1 cellular context compared by ENCODE assay signal in the genomic region with DNA sequence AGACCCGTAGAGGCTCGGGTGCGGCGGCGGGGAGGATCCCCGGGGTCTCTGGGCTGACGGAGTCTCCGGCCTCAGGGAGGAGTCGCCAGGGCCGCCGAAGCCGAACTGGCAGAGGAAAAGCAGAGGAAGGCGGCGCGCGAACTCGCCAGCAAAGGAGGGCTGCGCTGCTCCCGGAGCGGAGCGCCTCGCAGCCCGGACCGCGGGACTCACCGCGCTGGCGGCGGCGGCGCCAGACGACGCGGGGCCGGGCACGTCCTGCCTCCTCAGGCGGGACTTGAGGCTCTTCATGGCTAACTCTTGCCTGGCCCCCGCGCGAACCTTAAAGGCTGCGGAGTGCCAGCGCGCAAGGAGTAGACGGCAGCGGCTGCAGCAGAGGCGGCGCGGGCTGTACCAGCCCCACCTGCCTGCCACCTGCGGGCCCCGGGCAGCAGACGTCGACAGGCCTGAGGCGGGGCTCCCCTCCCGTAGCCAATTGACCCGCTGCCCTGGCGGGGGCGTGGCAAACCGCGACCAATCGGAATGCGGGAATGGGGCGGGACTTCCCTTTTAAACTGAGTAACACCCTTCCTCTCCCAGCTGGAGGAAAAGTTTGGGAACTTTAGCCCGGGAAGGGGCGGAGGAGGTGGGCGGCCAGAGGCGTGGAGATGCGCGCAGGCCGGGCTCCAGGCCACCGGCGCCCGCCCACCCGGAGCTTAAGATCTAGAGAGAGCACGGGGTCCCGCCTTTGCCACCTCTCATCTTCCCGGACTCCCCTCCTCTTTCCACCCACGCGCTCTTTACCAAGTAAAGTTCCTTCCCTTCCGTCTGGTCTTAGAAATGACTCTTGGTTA.
A peak's percentile ranks its signal among the peaks of the same experiment; 100 is the strongest.
TF ChIP-seq lines count a peak whose summit lies in the region.

A gene with protein sequence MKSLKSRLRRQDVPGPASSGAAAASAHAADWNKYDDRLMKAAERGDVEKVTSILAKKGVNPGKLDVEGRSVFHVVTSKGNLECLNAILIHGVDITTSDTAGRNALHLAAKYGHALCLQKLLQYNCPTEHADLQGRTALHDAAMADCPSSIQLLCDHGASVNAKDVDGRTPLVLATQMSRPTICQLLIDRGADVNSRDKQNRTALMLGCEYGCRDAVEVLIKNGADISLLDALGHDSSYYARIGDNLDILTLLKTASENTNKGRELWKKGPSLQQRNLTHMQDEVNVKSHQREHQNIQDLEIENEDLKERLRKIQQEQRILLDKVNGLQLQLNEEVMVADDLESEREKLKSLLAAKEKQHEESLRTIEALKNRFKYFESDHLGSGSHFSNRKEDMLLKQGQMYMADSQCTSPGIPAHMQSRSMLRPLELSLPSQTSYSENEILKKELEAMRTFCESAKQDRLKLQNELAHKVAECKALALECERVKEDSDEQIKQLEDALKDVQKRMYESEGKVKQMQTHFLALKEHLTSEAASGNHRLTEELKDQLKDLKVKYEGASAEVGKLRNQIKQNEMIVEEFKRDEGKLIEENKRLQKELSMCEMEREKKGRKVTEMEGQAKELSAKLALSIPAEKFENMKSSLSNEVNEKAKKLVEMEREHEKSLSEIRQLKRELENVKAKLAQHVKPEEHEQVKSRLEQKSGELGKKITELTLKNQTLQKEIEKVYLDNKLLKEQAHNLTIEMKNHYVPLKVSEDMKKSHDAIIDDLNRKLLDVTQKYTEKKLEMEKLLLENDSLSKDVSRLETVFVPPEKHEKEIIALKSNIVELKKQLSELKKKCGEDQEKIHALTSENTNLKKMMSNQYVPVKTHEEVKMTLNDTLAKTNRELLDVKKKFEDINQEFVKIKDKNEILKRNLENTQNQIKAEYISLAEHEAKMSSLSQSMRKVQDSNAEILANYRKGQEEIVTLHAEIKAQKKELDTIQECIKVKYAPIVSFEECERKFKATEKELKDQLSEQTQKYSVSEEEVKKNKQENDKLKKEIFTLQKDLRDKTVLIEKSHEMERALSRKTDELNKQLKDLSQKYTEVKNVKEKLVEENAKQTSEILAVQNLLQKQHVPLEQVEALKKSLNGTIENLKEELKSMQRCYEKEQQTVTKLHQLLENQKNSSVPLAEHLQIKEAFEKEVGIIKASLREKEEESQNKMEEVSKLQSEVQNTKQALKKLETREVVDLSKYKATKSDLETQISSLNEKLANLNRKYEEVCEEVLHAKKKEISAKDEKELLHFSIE (N-terminal part only) (minus strand): TSS at position 439 of the 830 bp plus-strand sequence. CDS start 151 bp downstream, at position 288.

TF ChIP-seq in GM12878, 131 proteins besides CTCF, POLR2A, EP300 and RAD21:
- TF ChIP-seq SIX5 (IDR thresholded peaks at IDR 0.05; ENCODE audit: low read depth, low read length, severe bottlenecking) (no peak), FOXM1 (IDR thresholded peaks at IDR 0.05; ENCODE audit: low read depth, low read length) (no peak), IKZF1 (conservative IDR thresholded peaks at IDR 0.05) (0 out of 2 replicates have a peak, but pooled peaks have one; percentile 9), TCF3 (IDR thresholded peaks at IDR 0.05; ENCODE audit: borderline replicate concordance, insufficient read depth, low read depth, low read length) (0 out of 2 replicates have a peak, but pooled peaks have one; percentile 46), NR2C1 (IDR thresholded peaks at IDR 0.05) (no peak), MYC (IDR thresholded peaks at IDR 0.05; ENCODE audit: insufficient read depth, insufficient read length, insufficient replicate concordance, low read length, severe bottlenecking) (no peak), RB1 (IDR thresholded peaks at IDR 0.05; ENCODE audit: borderline replicate concordance) (no peak), CREB1 (IDR thresholded peaks at IDR 0.05; ENCODE audit: low read depth) (0 out of 2 replicates have a peak, but pooled peaks have one; percentile 24), SP1 (IDR thresholded peaks at IDR 0.05; ENCODE audit: low read depth, low read length) (peak; percentile 92), FOS (IDR thresholded peaks at IDR 0.05; ENCODE audit: borderline replicate concordance, extremely low read depth, insufficient read length) (peak; percentile 6), ZNF217 (IDR thresholded peaks at IDR 0.05) (no peak), GABPA (IDR thresholded peaks at IDR 0.05; ENCODE audit: low read depth) (peak; percentile 64), TAF1 (IDR thresholded peaks at IDR 0.05; ENCODE audit: borderline replicate concordance, low read depth, low read length) (no peak), CBX5 (IDR thresholded peaks at IDR 0.05; ENCODE audit: low read depth) (no peak), IKZF2 (IDR thresholded peaks at IDR 0.05) (peak in 1 of 2 experiments; percentile 13; a peak in 1 of 4 replicates), CREM (IDR thresholded peaks at IDR 0.05; ENCODE audit: low read depth) (0 out of 2 replicates have a peak, but pooled peaks have one; percentile 12)
- TF ChIP-seq, protein P1, sequence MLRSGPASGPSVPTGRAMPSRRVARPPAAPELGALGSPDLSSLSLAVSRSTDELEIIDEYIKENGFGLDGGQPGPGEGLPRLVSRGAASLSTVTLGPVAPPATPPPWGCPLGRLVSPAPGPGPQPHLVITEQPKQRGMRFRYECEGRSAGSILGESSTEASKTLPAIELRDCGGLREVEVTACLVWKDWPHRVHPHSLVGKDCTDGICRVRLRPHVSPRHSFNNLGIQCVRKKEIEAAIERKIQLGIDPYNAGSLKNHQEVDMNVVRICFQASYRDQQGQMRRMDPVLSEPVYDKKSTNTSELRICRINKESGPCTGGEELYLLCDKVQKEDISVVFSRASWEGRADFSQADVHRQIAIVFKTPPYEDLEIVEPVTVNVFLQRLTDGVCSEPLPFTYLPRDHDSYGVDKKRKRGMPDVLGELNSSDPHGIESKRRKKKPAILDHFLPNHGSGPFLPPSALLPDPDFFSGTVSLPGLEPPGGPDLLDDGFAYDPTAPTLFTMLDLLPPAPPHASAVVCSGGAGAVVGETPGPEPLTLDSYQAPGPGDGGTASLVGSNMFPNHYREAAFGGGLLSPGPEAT (IDR thresholded peaks at IDR 0.05; ENCODE audit: low read depth): no peak
TF ChIP-seq in GM12878: peak in this region for 8.
